Comparison of ENCODE assay signal across 1 cellular context in the genomic region with DNA sequence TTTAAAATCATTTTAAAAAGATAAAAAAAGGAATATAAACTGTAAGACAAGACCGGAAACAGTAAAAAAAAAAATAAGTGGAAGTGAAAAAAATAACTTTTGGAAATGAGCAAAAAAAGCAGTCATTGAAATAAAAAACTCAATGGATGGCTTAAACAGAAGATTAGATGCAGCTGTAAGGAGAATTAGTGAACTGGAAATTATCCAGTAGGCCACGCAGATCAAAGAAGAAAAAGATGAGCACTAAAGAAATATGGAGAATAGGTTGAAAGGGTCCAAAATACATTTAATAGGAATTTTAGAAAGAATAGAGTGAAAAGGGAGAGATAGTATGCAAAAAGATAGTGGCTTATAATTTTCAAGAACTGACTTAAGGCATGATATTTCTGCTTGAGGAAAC.
TF ChIP-seq lines count a peak whose summit lies in the region.

No MANE protein-coding gene starts in this region.

TF ChIP-seq in H1, 55 proteins besides CTCF, POLR2A, EP300 and RAD21:
- TF ChIP-seq JUND (IDR thresholded peaks at IDR 0.05; ENCODE audit: low read length), result no peak
- TF ChIP-seq KDM1A (IDR thresholded peaks at IDR 0.05; ENCODE audit: borderline replicate concordance, low read length), result 0 out of 2 replicates have a peak, but pooled peaks have one; percentile 57
- TF ChIP-seq, protein P1, sequence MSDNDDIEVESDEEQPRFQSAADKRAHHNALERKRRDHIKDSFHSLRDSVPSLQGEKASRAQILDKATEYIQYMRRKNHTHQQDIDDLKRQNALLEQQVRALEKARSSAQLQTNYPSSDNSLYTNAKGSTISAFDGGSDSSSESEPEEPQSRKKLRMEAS (IDR thresholded peaks at IDR 0.05), result no peak
- no peak for TF ChIP-seq KDM4A (IDR thresholded peaks at IDR 0.05; ENCODE audit: low read depth, low read length, severe bottlenecking)
